In genomic region chr16:8889893-8890548, GRCh38 we compare ENCODE assay signal across 29 cellular contexts. TPM values are rescaled to one million over a fixed set of nuclear protein-coding genes. Genes with fewer than 3 reads are reported as not detected.
DNase-seq lines count a peak whose midpoint lies in the region; ATAC-seq and TF ChIP-seq lines count a peak whose summit lies in the region.
"Had no signal": no experiment of that assay in that cellular context is flagged by ENCODE, and none has a peak within 500 bp of the region (broad histone marks: within the 10 kb centered on the region; RNA-seq: fewer than 3 reads in every experiment).

No MANE protein-coding gene starts in this region.

- H3K23ac ChIP-seq in IMR-90 (ENCODE audit: low read depth, low read length) = no peak overlapping the region

- peaks cover 56% of the 10 kb centered on the region for H3K36me3 Mint-ChIP-seq in CD4-positive, alpha-beta T cell (ENCODE audit: low read depth)
- H3K36me3 Mint-ChIP-seq in chondrocyte (ENCODE audit: low read depth) = peaks cover 23% of the 10 kb centered on the region
- peaks cover 26% of the 10 kb centered on the region for H3K36me3 Mint-ChIP-seq in progenitor cell of endocrine pancreas (ENCODE audit: insufficient read depth)

- H3K14ac ChIP-seq in IMR-90 (replicated peaks; ENCODE audit: low read depth, low read length) = no peak overlapping the region

- no CpG with 5 or more reads among the region's 14 CpGs for WGBS in IMR-90 (ENCODE audit: extremely low coverage in 2 of 2, insufficient read length in 1 of 2), 2 experiments

- H3K27me3 Mint-ChIP-seq in CD4-positive, alpha-beta T cell = peaks cover 9% of the 10 kb centered on the region
- H3K27me3 Mint-ChIP-seq in chondrocyte (ENCODE audit: low read depth) = no peaks in the 10 kb centered on the region
- no peaks in the 10 kb centered on the region for H3K27me3 Mint-ChIP-seq in progenitor cell of endocrine pancreas
- H3K27me3 Mint-ChIP-seq: brain had no signal

- no peaks in the 10 kb centered on the region for H3K9me3 ChIP-seq in CD4-positive, alpha-beta T cell (ENCODE audit: control insufficient read depth, low read length)
- no peaks in the 10 kb centered on the region for H3K9me3 ChIP-seq in IMR-90 (ENCODE audit: control insufficient read depth, insufficient read depth, low read length)
- H3K9me3 ChIP-seq: left lung, prostate gland, right lobe of liver, tibial nerve had no signal

- H3K4me2 ChIP-seq in IMR-90 (ENCODE audit: low read depth, low read length) = no peak overlapping the region

- no peak overlapping the region for H4K5ac ChIP-seq in IMR-90 (ENCODE audit: low read depth, low read length)

- no peak overlapping the region for H2BK20ac ChIP-seq in IMR-90 (ENCODE audit: low read depth, low read length)

- no peak overlapping the region for H3K4me3 Mint-ChIP-seq in CD4-positive, alpha-beta T cell
- H3K4me3 Mint-ChIP-seq in chondrocyte (ENCODE audit: unreplicated experiment) = no peak overlapping the region
- no peak overlapping the region for H3K4me3 Mint-ChIP-seq in progenitor cell of endocrine pancreas (ENCODE audit: low read depth)
- H3K4me3 Mint-ChIP-seq: activated naive CD4-positive, alpha-beta T cell treated with anti-CD3 and anti-CD28 coated beads, Interleukin-2, amount 10 ng/mL, durations not matched to agents 7 days and 5 days; brain; CD14-positive monocyte had no signal

- H3K79me1 ChIP-seq in IMR-90 (ENCODE audit: low read depth in 1 of 2, low read length in 2 of 2) = peaks cover 21 to 68% of the 10 kb centered on the region in 2 experiments; a peak in 3 of 4 replicates

- POLR2A ChIA-PET in CD4-positive, alpha-beta T cell (lab: Charles Lee) = no interaction called here
- POLR2A ChIA-PET in IMR-90 (lab: Charles Lee; ENCODE audit: unreplicated experiment) = no interaction called here

- H3K27ac ChIP-seq in CD4-positive, alpha-beta T cell (ENCODE audit: low read depth, low read length) = no peak overlapping the region
- no peak overlapping the region for H3K27ac ChIP-seq in IMR-90 (ENCODE audit: insufficient read depth, low read length)
- H3K27ac ChIP-seq: left lung, prostate gland, right lobe of liver, tibial nerve had no signal

- H3K9ac ChIP-seq in IMR-90 (ENCODE audit: low read depth, low read length) = no peak overlapping the region

- H2AFZ ChIP-seq in IMR-90 (replicated peaks; ENCODE audit: low read length, poor library complexity) = peak overlapping the region; percentile 44

- CTCF ChIA-PET in CD4-positive, alpha-beta T cell (lab: Charles Lee) = interaction anchor here (1.2 to 2.4 kb wide), 4 partner anchors 10 to 119 kb away, joined by 3 to 19 read pairs (median 9); no protein-coding TSS in a partner anchor
- CTCF ChIA-PET in IMR-90 (lab: Yijun Ruan, JAX) = no interaction called here

- dilution Hi-C loops in IMR-90 (cut with HindIII; ENCODE audit: low sequenced_read_pairs, unreplicated experiment) = no loop called here

- peaks cover 30% of the 10 kb centered on the region for H3K9me1 ChIP-seq in IMR-90 (ENCODE audit: insufficient read depth, low read length)

- no peak overlapping the region for H2AK5ac ChIP-seq in IMR-90 (ENCODE audit: low read depth, low read length)

- peaks cover 25% of the 10 kb centered on the region for H3K4me1 Mint-ChIP-seq in CD4-positive, alpha-beta T cell (ENCODE audit: low read depth)
- H3K4me1 Mint-ChIP-seq in chondrocyte (ENCODE audit: low read depth) = peaks cover 36% of the 10 kb centered on the region
- peaks cover 10% of the 10 kb centered on the region for H3K4me1 Mint-ChIP-seq in progenitor cell of endocrine pancreas (ENCODE audit: low read depth)

- H2BK120ac ChIP-seq in IMR-90 (ENCODE audit: low read depth, low read length) = no peak overlapping the region

- H4K20me1 ChIP-seq in IMR-90 (ENCODE audit: insufficient read depth, low read length) = peaks cover 32% of the 10 kb centered on the region

- H3K9me3 Mint-ChIP-seq in CD4-positive, alpha-beta T cell = no peaks in the 10 kb centered on the region
- H3K9me3 Mint-ChIP-seq in chondrocyte (ENCODE audit: low read depth) = no peaks in the 10 kb centered on the region
- H3K9me3 Mint-ChIP-seq in progenitor cell of endocrine pancreas (ENCODE audit: low read depth) = no peaks in the 10 kb centered on the region
- H3K9me3 Mint-ChIP-seq: activated B cell treated with CpG ODN at 0.5 μM for 24 hours; activated naive CD4-positive, alpha-beta T cell treated with anti-CD3 and anti-CD28 coated beads, Interleukin-2, amount 10 ng/mL, durations not matched to agents 7 days and 5 days; brain; CD14-positive monocyte had no signal

- ATAC-seq in CD4-positive, alpha-beta T cell (ENCODE audit: poor library complexity) = no peak
- ATAC-seq in IMR-90 (ENCODE audit: low read depth) (no peak), HG02763 (IDR thresholded peaks at IDR 0.05; ENCODE audit: unreplicated experiment) (no peak)
- ATAC-seq: left lung had no signal

- H2AK9ac ChIP-seq in IMR-90 (replicated peaks; ENCODE audit: low read depth, low read length, poor library complexity) = no peak overlapping the region

- H3K4me3 ChIP-seq in IMR-90 (ENCODE audit: insufficient read depth, low read depth, low read length) = no peak overlapping the region
- H3K4me3 ChIP-seq: left lung, prostate gland, right lobe of liver, tibial nerve had no signal

- H2BK15ac ChIP-seq in IMR-90 (ENCODE audit: low read depth, low read length) = no peak overlapping the region

- DNase-seq in CD4-positive, alpha-beta T cell = no peak
- DNase-seq in IMR-90 (no peak), chondrocyte (ENCODE audit: low spot score) (peak; percentile 35), progenitor cell of endocrine pancreas (ENCODE audit: low spot score, unreplicated experiment) (no peak), NCI-H1092 (lab: John Stamatoyannopoulos, UW) (no peak), NCI-H524 (lab: John Stamatoyannopoulos, UW) (no peak)
- DNase-seq: activated B cell treated with CpG ODN at 0.5 μM for 24 hours; activated CD8-positive, alpha-beta memory T cell treated with anti-CD3 and anti-CD28 coated beads, Interleukin-2, amount 50 U/mL, for 4 hours; activated naive CD4-positive, alpha-beta T cell treated with anti-CD3 and anti-CD28 coated beads, Interleukin-2, amount 10 ng/mL, durations not matched to agents 7 days and 5 days; amniotic stem cell; dermis blood vessel endothelial cell; glutamatergic neuron; left lung; mesenchymal stem cell; MV-4-11; NCI-H1436 treated with DMSO at 0.1 percent for 48 hours; NCI-H2107; NCI-H446; stimulated activated CD8-positive, alpha-beta memory T cell treated with anti-CD3 and anti-CD28 coated beads, Interleukin-4, amount 100 ng/mL, for 48 hours; T-helper 1 cell had no signal

- H3K36me3 ChIP-seq in IMR-90 (ENCODE audit: control insufficient read depth, insufficient read depth, low read length) = peaks cover 43% of the 10 kb centered on the region

- no peak for TF ChIP-seq POLR2A in IMR-90 (IDR thresholded peaks at IDR 0.05; ENCODE audit: low read depth, low read length)

- peaks cover 20% of the 10 kb centered on the region for H3K4me1 ChIP-seq in IMR-90 (ENCODE audit: control insufficient read depth, insufficient read depth, low read length)
- H3K4me1 ChIP-seq: prostate gland, right lobe of liver had no signal

- intact Hi-C loops in CD4-positive, alpha-beta T cell (cut with DNase I, micrococcal nuclease) = loop anchor here in 1 of 2 experiments (5.0 kb wide), 1 partner anchor 117 kb away; no protein-coding TSS in a partner anchor
- intact Hi-C loops in IMR-90 (cut with micrococcal nuclease) = loop anchor here (5.0 to 10.0 kb wide), 2 partner anchors 55 to 117 kb away; no protein-coding TSS in a partner anchor

- H3K27ac Mint-ChIP-seq in CD4-positive, alpha-beta T cell = peak overlapping the region; percentile 92
- H3K27ac Mint-ChIP-seq in chondrocyte (ENCODE audit: unreplicated experiment) = no peak overlapping the region
- peak overlapping the region; percentile 24 for H3K27ac Mint-ChIP-seq in progenitor cell of endocrine pancreas
- H3K27ac Mint-ChIP-seq: activated naive CD4-positive, alpha-beta T cell treated with anti-CD3 and anti-CD28 coated beads, Interleukin-2, amount 10 ng/mL, durations not matched to agents 7 days and 5 days had no signal

- no peaks in the 10 kb centered on the region for H3K27me3 ChIP-seq in CD4-positive, alpha-beta T cell (ENCODE audit: control insufficient read depth, insufficient read depth, low read length)
- no peaks in the 10 kb centered on the region for H3K27me3 ChIP-seq in IMR-90 (ENCODE audit: control insufficient read depth, insufficient read depth, low read length)
- H3K27me3 ChIP-seq: right lobe of liver had no signal

- H3K56ac ChIP-seq in IMR-90 (ENCODE audit: extremely low read depth, insufficient read depth, low read length) = no peak overlapping the region

- H2BK5ac ChIP-seq in IMR-90 (ENCODE audit: low read depth, low read length, poor library complexity, severe bottlenecking) = no peak overlapping the region

- H4K91ac ChIP-seq in IMR-90 (ENCODE audit: insufficient read depth, low read depth, low read length) = no peak overlapping the region

- H3K4ac ChIP-seq in IMR-90 (ENCODE audit: low read depth, low read length) = no peak overlapping the region

- H3K18ac ChIP-seq in IMR-90 (ENCODE audit: low read depth, low read length) = no peak overlapping the region

- BruUV-seq in IMR-90 (replicated peaks; lab: Mats Ljungman, UMichigan) = no TSS peak

- in situ Hi-C loops in IMR-90 (cut with MboI; ENCODE audit: low sequenced_read_pairs) = no loop called here

- no peak for TF ChIP-seq RAD21 in IMR-90 (IDR thresholded peaks at IDR 0.05; ENCODE audit: low read length)

- no peak for TF ChIP-seq CTCF in CD4-positive, alpha-beta T cell (IDR thresholded peaks at IDR 0.05)
- TF ChIP-seq CTCF in IMR-90 (conservative IDR thresholded peaks at IDR 0.05; ENCODE audit: low read depth, low read length) (no peak), chondrocyte (IDR thresholded peaks at IDR 0.05) (no peak), progenitor cell of endocrine pancreas (IDR thresholded peaks at IDR 0.05; ENCODE audit: unreplicated experiment) (no peak)

- no peak overlapping the region for H4K8ac ChIP-seq in IMR-90 (ENCODE audit: low read depth in 2 of 2, low read length in 2 of 2)

TF ChIP-seq in IMR-90, 13 proteins besides CTCF, POLR2A, EP300 and RAD21 (continues in another document):
- TF ChIP-seq MAZ (IDR thresholded peaks at IDR 0.05; ENCODE audit: borderline replicate concordance, low read depth, low read length) (no peak), SMC3 (IDR thresholded peaks at IDR 0.05; ENCODE audit: low read depth, low read length) (no peak)

RNA-seq across cellular contexts. Expression of gene LITAFD, which starts 7.9 kb away (rescaled TPM):
- under 1 TPM in 1 of 2 experiments, not detected in 1; 0.60 TPM for total RNA-seq in CD4-positive, alpha-beta T cell
- total RNA-seq in IMR-90 (2012; rRNA removed) (not detected in 2 replicates), chondrocyte (not detected in 3 replicates), progenitor cell of endocrine pancreas (not detected in 2 replicates)
- not detected in 2 replicates for polyA plus RNA-seq in IMR-90 (2012; rRNA removed)
- not detected in 2 replicates for polyA plus RNA-seq in IMR-90 (2012; cell fraction: cytosol; rRNA removed)
- not detected in 2 replicates for polyA plus RNA-seq in IMR-90 (2012; cell fraction: nucleus; rRNA removed; ENCODE audit: low replicate concordance)
- total RNA-seq: activated B cell treated with CpG ODN at 0.5 μM for 24 hours, dermis blood vessel endothelial cell, esophagus mucosa, fibroblast of villous mesenchyme, G401, left lung, right lobe of liver, tibial nerve had no signal
- polyA plus RNA-seq: CD14-positive monocyte had no signal

RNA-seq across cellular contexts. Expression of gene CARHSP1, which starts 21.2 kb away (rescaled TPM):
- 10 to 100 TPM; 25.5 to 27.8 TPM for total RNA-seq in CD4-positive, alpha-beta T cell
- 96.4 and 138 TPM in 2 replicates for total RNA-seq in IMR-90 (2012; rRNA removed)
- 121 and 150 TPM in 2 replicates for polyA plus RNA-seq in IMR-90 (2012; rRNA removed)
- 89.9 and 241 TPM in 2 replicates for polyA plus RNA-seq in IMR-90 (2012; cell fraction: cytosol; rRNA removed)
- polyA plus RNA-seq in IMR-90 (2012; cell fraction: nucleus; rRNA removed; ENCODE audit: low replicate concordance) = 47.6 and 87.9 TPM in 2 replicates
- total RNA-seq in chondrocyte = 46.5 to 57.4 TPM (median 54.1 TPM) in 3 replicates
- 117 and 122 TPM in 2 replicates for total RNA-seq in progenitor cell of endocrine pancreas
